Comparison of ENCODE assay signal across 8 cellular contexts in the genomic region with DNA sequence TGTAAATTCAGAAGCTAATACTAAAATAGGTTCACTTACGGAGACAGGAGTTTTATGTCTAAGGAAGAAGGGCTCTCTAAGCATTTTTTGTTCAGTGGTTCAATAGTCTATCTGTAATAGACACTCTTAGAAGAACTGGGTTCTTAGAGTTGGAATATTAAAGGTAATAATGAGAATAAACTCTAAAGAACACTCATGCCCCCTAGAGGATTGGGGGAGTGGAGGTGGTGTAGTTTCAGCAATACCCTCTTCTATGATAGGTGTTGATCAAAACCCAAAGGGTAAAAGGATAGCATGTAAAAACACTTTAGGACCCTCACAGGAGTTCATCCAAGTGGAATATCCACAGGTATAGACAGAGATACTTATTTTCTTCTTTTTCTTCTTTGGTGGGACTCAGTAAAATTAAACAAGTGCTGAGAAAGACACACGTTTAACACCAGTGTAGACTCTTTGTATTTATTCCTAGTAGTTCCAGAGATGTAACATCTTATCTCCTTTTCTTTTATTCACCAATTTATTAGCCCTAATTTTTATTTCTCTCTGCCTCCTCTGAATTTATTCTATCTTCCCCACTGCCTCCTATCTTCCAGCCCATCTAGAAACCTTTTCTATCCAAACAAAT. TPM values are rescaled to one million over a fixed set of nuclear protein-coding genes. Genes with fewer than 3 reads are reported as not detected.
DNase-seq lines count a peak whose midpoint lies in the region; ATAC-seq and TF ChIP-seq lines count a peak whose summit lies in the region.

No MANE protein-coding gene starts in this region.

- CTCF ChIA-PET in Panc1 (lab: Charles Lee), result interaction anchor here (0.6 kb wide), 1 partner anchor 545 kb away, joined by 4 read pairs; no protein-coding TSS in a partner anchor

- DNase-seq in AG09309 (ENCODE audit: low read depth) (no peak), GM12864 (ENCODE audit: low read depth) (no peak), HPDE6-E6E7 (ENCODE audit: extremely low spot score) (peak; percentile 48), Panc1 (ENCODE audit: low read depth, low spot score) (no peak), chondrocyte (ENCODE audit: low spot score) (no peak), lower lobe of right lung (no peak), amniotic stem cell (lab: John Stamatoyannopoulos, UW) (no peak)
- DNase-seq in T-helper 2 cell treated with Interferon-gamma antibody and Interleukin-4, amounts not matched to agents 5 μg/mL and 100 μg/mL, for 36 hours (ENCODE audit: low spot score), result no peak

- no peak overlapping the region for H3K27ac Mint-ChIP-seq in chondrocyte (ENCODE audit: unreplicated experiment)
- no peak overlapping the region for H3K27ac Mint-ChIP-seq in T-helper 2 cell treated with Interferon-gamma antibody and Interleukin-4, amounts not matched to agents 5 μg/mL and 100 μg/mL, for 36 hours

- no TSS peak for BruUV-seq in Panc1 (replicated peaks; lab: Mats Ljungman, UMichigan)

- no peaks in the 10 kb centered on the region for H3K4me1 ChIP-seq in Panc1 (ENCODE audit: control insufficient read depth, insufficient read depth, low read length)
- H3K4me1 ChIP-seq in lower lobe of right lung, result no peaks in the 10 kb centered on the region

- H3K4me3 ChIP-seq in AG09309 (ENCODE audit: control insufficient read depth, low read depth, low read length), result no peak overlapping the region
- H3K4me3 ChIP-seq in GM12864 (ENCODE audit: low read depth, low read length), result no peak overlapping the region
- H3K4me3 ChIP-seq in Panc1 (ENCODE audit: low read depth in 2 of 2, low read length in 2 of 2), result no peak overlapping the region
- no peak overlapping the region for H3K4me3 ChIP-seq in lower lobe of right lung

- peak; percentile 73 for TF ChIP-seq CTCF in AG09309 (IDR thresholded peaks at IDR 0.05; ENCODE audit: control insufficient read depth, insufficient read depth, low read depth, low read length, missing control alignments)
- TF ChIP-seq CTCF in GM12864 (IDR thresholded peaks at IDR 0.05; ENCODE audit: low read depth, low read length, missing control alignments), result peak; percentile 70
- peak; percentile 70; the same call in 1 of the 2 replicates for TF ChIP-seq CTCF in Panc1 (IDR thresholded peaks at IDR 0.05)
- TF ChIP-seq CTCF in chondrocyte (IDR thresholded peaks at IDR 0.05), result peak; percentile 89
- TF ChIP-seq CTCF in lower lobe of right lung (IDR thresholded peaks at IDR 0.05), result peak; percentile 68

- H3K9me3 Mint-ChIP-seq in chondrocyte (ENCODE audit: low read depth), result no peaks in the 10 kb centered on the region
- H3K9me3 Mint-ChIP-seq in T-helper 2 cell treated with Interferon-gamma antibody and Interleukin-4, amounts not matched to agents 5 μg/mL and 100 μg/mL, for 36 hours, result no peaks in the 10 kb centered on the region

- POLR2A ChIA-PET in Panc1 (lab: Charles Lee), result no interaction called here

- H3K4me3 Mint-ChIP-seq in chondrocyte (ENCODE audit: unreplicated experiment), result no peak overlapping the region
- H3K4me3 Mint-ChIP-seq in T-helper 2 cell treated with Interferon-gamma antibody and Interleukin-4, amounts not matched to agents 5 μg/mL and 100 μg/mL, for 36 hours, result no peak overlapping the region

- H3K36me3 ChIP-seq in Panc1 (ENCODE audit: control insufficient read depth, insufficient read depth, low read length), result no peaks in the 10 kb centered on the region
- H3K36me3 ChIP-seq in lower lobe of right lung, result peaks cover 4% of the 10 kb centered on the region

- H3K4me1 Mint-ChIP-seq in chondrocyte (ENCODE audit: low read depth), result no peaks in the 10 kb centered on the region
- H3K4me1 Mint-ChIP-seq in T-helper 2 cell treated with Interferon-gamma antibody and Interleukin-4, amounts not matched to agents 5 μg/mL and 100 μg/mL, for 36 hours (ENCODE audit: low read depth), result no peaks in the 10 kb centered on the region

- intact Hi-C loops in Panc1 (cut with micrococcal nuclease; ENCODE audit: unreplicated experiment) (loop anchor here (2.0 kb wide), 2 partner anchors 112 to 176 kb away; no protein-coding TSS in a partner anchor), lower lobe of right lung (cut with DNase I) (no loop called here)

- H3K27me3 Mint-ChIP-seq in chondrocyte (ENCODE audit: low read depth), result no peaks in the 10 kb centered on the region
- H3K27me3 Mint-ChIP-seq in T-helper 2 cell treated with Interferon-gamma antibody and Interleukin-4, amounts not matched to agents 5 μg/mL and 100 μg/mL, for 36 hours (ENCODE audit: low read depth), result peaks cover 7% of the 10 kb centered on the region

- no peaks in the 10 kb centered on the region for H3K27me3 ChIP-seq in Panc1 (ENCODE audit: control insufficient read depth, insufficient read depth, low read length)
- no peaks in the 10 kb centered on the region for H3K27me3 ChIP-seq in lower lobe of right lung (ENCODE audit: low read depth)

- no peak overlapping the region for H3K27ac ChIP-seq in Panc1 (ENCODE audit: low read length)
- no peak overlapping the region for H3K27ac ChIP-seq in lower lobe of right lung

- H3K9me3 ChIP-seq in Panc1 (ENCODE audit: control insufficient read depth, insufficient read depth, low read depth, low read length) (no peaks in the 10 kb centered on the region), lower lobe of right lung (no peaks in the 10 kb centered on the region)

- in situ Hi-C loops in Panc1 (cut with HindIII; ENCODE audit: low pct_unique_long_range_greater_than_20kb, low sequenced_read_pairs), result no loop called here

- ATAC-seq in Panc1, result peak; percentile 91
- ATAC-seq in lower lobe of right lung, result peak; percentile 51 to 68

- H3K36me3 Mint-ChIP-seq in chondrocyte (ENCODE audit: low read depth), result peaks cover 9% of the 10 kb centered on the region
- H3K36me3 Mint-ChIP-seq in T-helper 2 cell treated with Interferon-gamma antibody and Interleukin-4, amounts not matched to agents 5 μg/mL and 100 μg/mL, for 36 hours (ENCODE audit: low read depth), result no peaks in the 10 kb centered on the region

RNA-seq across cellular contexts. Expression of gene MND1, which starts 25.7 kb away (rescaled TPM):
- total RNA-seq in Panc1 (2021; ENCODE audit: unreplicated experiment) (9.4 TPM), chondrocyte (0.90 to 3.5 TPM (median 2.2 TPM) in 3 replicates), lower lobe of right lung (0.83 TPM)
- polyA plus RNA-seq in Panc1 (2012; ENCODE audit: insufficient read length), result 2.8 TPM
